ENCODE assay signal across 19 cellular contexts in genomic region chr2:23520256-23520655, GRCh38.
DNase-seq lines count a peak whose midpoint lies in the region; ATAC-seq and TF ChIP-seq lines count a peak whose summit lies in the region.
"Had no signal": no experiment of that assay in that cellular context is flagged by ENCODE, and none has a peak within 500 bp of the region (broad histone marks: within the 10 kb centered on the region; RNA-seq: fewer than 3 reads in every experiment).

No MANE protein-coding gene starts in this region.

- H3K27me3 ChIP-seq in GM23338 (ENCODE audit: insufficient read depth) (no peaks in the 10 kb centered on the region), adrenal gland (no peaks in the 10 kb centered on the region), sigmoid colon (no peaks in the 10 kb centered on the region), PC-3 (ENCODE audit: low read length) (no peaks in the 10 kb centered on the region)
- H3K27me3 ChIP-seq: stomach had no signal

- POLR2A ChIA-PET in PC-3 (lab: Charles Lee; ENCODE audit: unreplicated experiment) = no interaction called here

- H3K4me1 ChIP-seq in GM23338 (ENCODE audit: insufficient read depth) (no peaks in the 10 kb centered on the region), adrenal gland (replicated peaks in 1 of 2) (peaks cover 28 to 52% of the 10 kb centered on the region in 2 donors), sigmoid colon (peaks cover 0 to 70% (median 48%) of the 10 kb centered on the region in 4 donors), PC-3 (ENCODE audit: insufficient read depth, low read length) (peaks cover 4% of the 10 kb centered on the region; the same call in 1 of the 2 replicates)

- H3K79me2 ChIP-seq in GM23338 (replicated peaks; ENCODE audit: insufficient read depth) (no peaks in the 10 kb centered on the region), PC-3 (ENCODE audit: low read length) (no peaks in the 10 kb centered on the region)

- H3K9me2 ChIP-seq in GM23338 (ENCODE audit: insufficient read depth) (no peaks in the 10 kb centered on the region), PC-3 (replicated peaks; ENCODE audit: low read length) (no peaks in the 10 kb centered on the region)

- no TSS peak for BruUV-seq in PC-3 (replicated peaks; lab: Mats Ljungman, UMichigan)

- H3K36me3 ChIP-seq in GM23338 (ENCODE audit: insufficient read depth) (no peaks in the 10 kb centered on the region), adrenal gland (replicated peaks in 1 of 2) (no peaks in the 10 kb centered on the region), sigmoid colon (no peaks in the 10 kb centered on the region), PC-3 (ENCODE audit: low read depth, low read length) (no peaks in the 10 kb centered on the region)
- H3K36me3 ChIP-seq: lower lobe of right lung, stomach had no signal

- H3K9ac ChIP-seq in PC-3 (ENCODE audit: low read length) = no peak overlapping the region

- H3K27me3 Mint-ChIP-seq in GM23338 (ENCODE audit: insufficient read depth, low read depth, poor library complexity) (peaks cover 14% of the 10 kb centered on the region), glutamatergic neuron (ENCODE audit: unreplicated experiment) (peaks cover 11% of the 10 kb centered on the region)
- H3K27me3 Mint-ChIP-seq: activated B cell treated with CpG ODN at 0.5 μM for 24 hours had no signal

- H3K9me3 ChIP-seq in adrenal gland (replicated peaks in 1 of 3) = no peaks in the 10 kb centered on the region
- H3K9me3 ChIP-seq in sigmoid colon = no peaks in the 10 kb centered on the region
- H3K9me3 ChIP-seq in PC-3 (ENCODE audit: low read length) = no peaks in the 10 kb centered on the region
- H3K9me3 ChIP-seq: lower lobe of right lung, stomach had no signal

- H3K4me3 ChIP-seq in GM23338 (no peak overlapping the region), adrenal gland (no peak overlapping the region), sigmoid colon (no peak overlapping the region), PC-3 (ENCODE audit: low read length) (no peak overlapping the region)
- H3K4me3 ChIP-seq: lower lobe of right lung, stomach had no signal

- DNase-seq in GM23338 (ENCODE audit: low spot score) = peak; percentile 63
- DNase-seq in adrenal gland = no peak
- peak; percentile 55 for DNase-seq in kidney glomerular epithelial cell (lab: John Stamatoyannopoulos, UW)
- no peak for DNase-seq in sigmoid colon
- DNase-seq in PC-3 = no peak
- no peak for DNase-seq in glutamatergic neuron
- DNase-seq in activated CD4-positive, alpha-beta T cell treated with anti-CD3 and anti-CD28 coated beads, Interleukin-2, amount 50 U/mL, for 48 hours = no peak
- DNase-seq: activated B cell treated with CpG ODN at 0.5 μM for 24 hours; CD8-positive, alpha-beta memory T cell; lower lobe of right lung; naive thymus-derived CD8-positive, alpha-beta T cell; NCI-H1436 treated with DMSO at 0.1 percent for 48 hours; NCI-H226; stomach had no signal

- H3K4me3 Mint-ChIP-seq in GM23338 = no peak overlapping the region
- H3K4me3 Mint-ChIP-seq in glutamatergic neuron (ENCODE audit: unreplicated experiment) = no peak overlapping the region
- H3K4me3 Mint-ChIP-seq: activated B cell treated with CpG ODN at 0.5 μM for 24 hours; CD8-positive, alpha-beta memory T cell; central memory CD8-positive, alpha-beta T cell; naive thymus-derived CD8-positive, alpha-beta T cell; T-helper 1 cell treated with Interleukin-12 subunit alpha and Interleukin-12 subunit beta and Interleukin-4 antibody, amounts not matched to agents 30 μg/mL and 1 μg/mL, for 36 hours had no signal

- H3K4me1 Mint-ChIP-seq in GM23338 = peaks cover 44% of the 10 kb centered on the region
- peaks cover 9% of the 10 kb centered on the region for H3K4me1 Mint-ChIP-seq in glutamatergic neuron (ENCODE audit: low read depth, unreplicated experiment)
- H3K4me1 Mint-ChIP-seq: activated B cell treated with CpG ODN at 0.5 μM for 24 hours; CD8-positive, alpha-beta memory T cell; central memory CD8-positive, alpha-beta T cell had no signal

- intact Hi-C loops in adrenal gland (cut with DNase I) (no loop called here), sigmoid colon (cut with DNase I) (loop anchor here (5.0 kb wide), 1 partner anchor 133 kb away; the partner anchor contains the start of gene KLHL29), PC-3 (cut with micrococcal nuclease) (no loop called here)

- no peaks in the 10 kb centered on the region for H3K36me3 Mint-ChIP-seq in GM23338 (ENCODE audit: low read depth)
- H3K36me3 Mint-ChIP-seq in glutamatergic neuron (ENCODE audit: unreplicated experiment) = no peaks in the 10 kb centered on the region
- H3K36me3 Mint-ChIP-seq: CD8-positive, alpha-beta memory T cell; naive thymus-derived CD8-positive, alpha-beta T cell had no signal

- H3K9me3 Mint-ChIP-seq in GM23338 (no peaks in the 10 kb centered on the region), glutamatergic neuron (ENCODE audit: unreplicated experiment) (peaks cover 3% of the 10 kb centered on the region)
- H3K9me3 Mint-ChIP-seq: activated B cell treated with CpG ODN at 0.5 μM for 24 hours; activated T-helper 2 cell treated with anti-CD3 and anti-CD28 coated beads, Interferon-gamma antibody, Interleukin-2, Interleukin-4, amounts not matched to agents 10 μg/mL and 5 μg/mL and 100 μg/mL, durations not matched to agents 14 hours and 24 hours and 36 hours; CD8-positive, alpha-beta memory T cell; central memory CD8-positive, alpha-beta T cell; naive thymus-derived CD8-positive, alpha-beta T cell; T-helper 1 cell treated with Interleukin-12 subunit alpha and Interleukin-12 subunit beta and Interleukin-4 antibody, amounts not matched to agents 30 μg/mL and 1 μg/mL, for 36 hours had no signal

- H2AFZ ChIP-seq in GM23338 = no peak overlapping the region
- H2AFZ ChIP-seq in PC-3 (ENCODE audit: low read length) = no peak overlapping the region

- TF ChIP-seq EP300 in sigmoid colon (IDR thresholded peaks at IDR 0.05) = no peak

- ATAC-seq in GM23338 (peak; percentile 86), PC-3 (no peak), HG03280 (IDR thresholded peaks at IDR 0.05; ENCODE audit: unreplicated experiment) (no peak)
- ATAC-seq: HCT116; lower lobe of right lung; naive thymus-derived CD8-positive, alpha-beta T cell had no signal

- TF ChIP-seq CTCF in GM23338 (conservative IDR thresholded peaks at IDR 0.05; ENCODE audit: low read depth in 2 of 2) (no peak), adrenal gland (IDR thresholded peaks at IDR 0.05) (no peak), sigmoid colon (IDR thresholded peaks at IDR 0.05) (no peak), PC-3 (conservative IDR thresholded peaks at IDR 0.05; ENCODE audit: low read depth, low read length) (no peak), glutamatergic neuron (IDR thresholded peaks at IDR 0.05; ENCODE audit: partially characterized antibody, unreplicated experiment) (no peak)

- H3K27ac Mint-ChIP-seq in GM23338 = no peak overlapping the region
- no peak overlapping the region for H3K27ac Mint-ChIP-seq in glutamatergic neuron (ENCODE audit: unreplicated experiment)
- H3K27ac Mint-ChIP-seq: activated B cell treated with CpG ODN at 0.5 μM for 24 hours; activated T-helper 2 cell treated with anti-CD3 and anti-CD28 coated beads, Interferon-gamma antibody, Interleukin-2, Interleukin-4, amounts not matched to agents 10 μg/mL and 5 μg/mL and 100 μg/mL, durations not matched to agents 14 hours and 24 hours and 36 hours; CD8-positive, alpha-beta memory T cell; naive thymus-derived CD8-positive, alpha-beta T cell; T-helper 1 cell treated with Interleukin-12 subunit alpha and Interleukin-12 subunit beta and Interleukin-4 antibody, amounts not matched to agents 30 μg/mL and 1 μg/mL, for 36 hours had no signal

- H4K20me1 ChIP-seq in GM23338 (replicated peaks; ENCODE audit: insufficient read depth) (no peaks in the 10 kb centered on the region; the same call in 1 of the 2 replicates), PC-3 (ENCODE audit: low read length) (no peaks in the 10 kb centered on the region)

- H3K27ac ChIP-seq in GM23338 (ENCODE audit: low read depth) (no peak overlapping the region), adrenal gland (peak overlapping the region in 3 of 5 donors; percentile 2 to 71 (median 63)), sigmoid colon (peak overlapping the region; percentile 43 to 53 (median 50)), PC-3 (ENCODE audit: low read length) (no peak overlapping the region)
- H3K27ac ChIP-seq: lower lobe of right lung had no signal

- H3K4me2 ChIP-seq in GM23338 (no peak overlapping the region), PC-3 (ENCODE audit: low read length) (no peak overlapping the region)

- TF ChIP-seq POLR2A in adrenal gland (IDR thresholded peaks at IDR 0.05) (no peak), sigmoid colon (IDR thresholded peaks at IDR 0.05) (no peak)

- CTCF ChIA-PET in PC-3 (lab: Charles Lee) = no interaction called here

- 29 to 61% (median 57%) methylated on average over 4 to 5 of the region's 5 CpGs for whole genome bisulfite sequencing in adrenal gland, 4 donors
- 84% methylated on average over 5 of the region's 5 CpGs for WGBS in sigmoid colon, 2 donors

- no peaks in the 10 kb centered on the region for H3F3A ChIP-seq in GM23338 (replicated peaks; ENCODE audit: low read depth)
- no peaks in the 10 kb centered on the region for H3F3A ChIP-seq in PC-3 (ENCODE audit: low read length, unreplicated experiment)

TF ChIP-seq in GM23338, 12 proteins besides CTCF, POLR2A, EP300 and RAD21 (continues in another document):
- TF ChIP-seq REST (IDR thresholded peaks at IDR 0.05; ENCODE audit: unreplicated experiment) (no peak), ZNF331 (CRISPR knock-in tag; IDR thresholded peaks at IDR 0.05; ENCODE audit: low read depth) (no peak)

Comparison
In these comparisons a context has a peak if more than half of its experiments do, and no peak if none do; other contexts are left out.
1. DNase-seq: peak in GM23338 (single experiment) and kidney glomerular epithelial cell (single experiment); none in adrenal gland (0 of 7), sigmoid colon (single experiment), PC-3 (single experiment), glutamatergic neuron (single experiment) and activated CD4-positive, alpha-beta T cell treated with anti-CD3 and anti-CD28 coated beads, Interleukin-2, amount 50 U/mL, for 48 hours (0 of 2).
2. H3K27ac ChIP-seq: peak in adrenal gland (3 of 5) and sigmoid colon (4 of 4); none in GM23338 (single experiment) and PC-3 (single experiment).